8 cellular contexts compared by ENCODE assay signal in the genomic region with DNA sequence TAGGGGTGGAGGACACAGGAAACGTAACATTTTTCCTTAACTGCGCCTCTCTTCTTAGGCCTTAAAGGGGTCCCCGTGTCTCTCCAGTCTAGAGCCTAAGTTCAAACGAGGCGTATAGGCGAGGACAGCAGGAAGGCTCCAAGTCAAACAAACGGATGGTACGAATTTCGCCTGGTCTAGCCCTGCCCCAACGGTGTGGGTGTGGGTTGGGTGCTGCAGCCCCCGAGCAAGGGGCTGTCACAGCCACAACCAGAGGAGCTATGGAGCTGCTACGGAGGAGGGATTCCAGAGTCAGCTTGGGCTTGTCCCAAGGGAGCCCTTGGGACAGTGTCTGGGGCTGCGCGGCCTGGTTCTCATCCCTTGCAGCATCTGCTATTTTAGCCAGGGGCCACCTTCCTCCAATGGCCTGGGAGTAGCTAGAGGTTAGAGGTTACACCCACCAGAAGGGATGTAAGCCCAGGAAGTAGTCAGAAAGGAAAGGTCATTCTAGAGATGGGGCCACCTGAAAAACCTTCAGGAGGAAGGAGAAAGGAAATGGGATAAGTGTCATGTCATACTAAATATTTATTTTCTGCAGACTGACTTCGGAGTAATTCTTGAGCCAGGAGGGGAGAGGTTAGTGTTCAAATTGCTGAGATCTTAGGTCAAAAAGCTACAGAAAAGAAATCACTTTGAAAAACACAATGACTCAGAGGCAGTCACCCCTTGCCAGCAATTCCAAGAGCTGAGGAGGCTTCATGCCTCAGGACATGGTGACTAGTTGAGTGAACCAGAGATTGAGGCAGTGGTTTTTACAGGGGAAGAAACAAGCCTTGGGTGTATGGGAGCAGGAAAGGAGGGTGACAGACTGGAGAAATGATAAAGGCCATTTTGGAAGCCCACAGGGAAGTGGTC. TPM values are rescaled to one million over a fixed set of nuclear protein-coding genes. Genes with fewer than 3 reads are reported as not detected.
DNase-seq lines count a peak whose midpoint lies in the region.

No MANE protein-coding gene starts in this region.

- H3K9ac ChIP-seq in endocrine pancreas (ENCODE audit: control insufficient read depth, insufficient read depth, low read length): peak overlapping the region; percentile 21
- H3K9ac ChIP-seq in muscle layer of colon (ENCODE audit: low read length): peak overlapping the region; percentile 94

- no peaks in the 10 kb centered on the region; the same call in 1 of the 2 replicates for H3K4me1 ChIP-seq in SJCRH30
- H3K4me1 ChIP-seq in endocrine pancreas (ENCODE audit: control insufficient read depth, insufficient read depth, low read length): no peaks in the 10 kb centered on the region
- H3K4me1 ChIP-seq in muscle layer of colon (ENCODE audit: insufficient read depth, low read length): peaks cover 24% of the 10 kb centered on the region

- H3K27me3 ChIP-seq in SJCRH30 (no peaks in the 10 kb centered on the region), endocrine pancreas (ENCODE audit: control insufficient read depth, insufficient read depth, low read length) (no peaks in the 10 kb centered on the region), muscle layer of colon (ENCODE audit: control insufficient read depth in 1 of 2, insufficient read depth in 2 of 2, low read length in 2 of 2) (no peaks in the 10 kb centered on the region)

- H3K4me3 ChIP-seq in SJCRH30 (peak overlapping the region; percentile 64), endocrine pancreas (ENCODE audit: control insufficient read depth, insufficient read depth, low read length) (peak overlapping the region; percentile 45), muscle layer of colon (ENCODE audit: low read depth in 1 of 2, low read length in 2 of 2) (peak overlapping the region; percentile 51 to 87)

- H3K9me3 ChIP-seq in SJCRH30 (replicated peaks) (no peaks in the 10 kb centered on the region), endocrine pancreas (ENCODE audit: control insufficient read depth, low read length) (no peaks in the 10 kb centered on the region), muscle layer of colon (ENCODE audit: low read length) (no peaks in the 10 kb centered on the region)

- H3K36me3 ChIP-seq in SJCRH30: no peaks in the 10 kb centered on the region
- no peaks in the 10 kb centered on the region for H3K36me3 ChIP-seq in endocrine pancreas (ENCODE audit: control insufficient read depth, insufficient read depth, low read length)
- peaks cover 11% of the 10 kb centered on the region for H3K36me3 ChIP-seq in muscle layer of colon (ENCODE audit: insufficient read depth, low read length)

- peak; percentile 13 for DNase-seq in stimulated activated CD4-positive, alpha-beta T cell treated with anti-CD3 and anti-CD28 coated beads, Interleukin-15, amount 100 ng/mL, for 24 hours
- no peak for DNase-seq in stimulated activated CD4-positive, alpha-beta T cell treated with anti-CD3 and anti-CD28 coated beads, Interleukin-4, amount 100 ng/mL, for 1 hour
- peak in 1 of 2 experiments; percentile 26 for DNase-seq in SJCRH30
- no peak for DNase-seq in GDM1 (lab: John Stamatoyannopoulos, UW)
- DNase-seq in NCI-H2196 treated with DMSO at 0.1 percent for 48 hours (lab: John Stamatoyannopoulos, UW; ENCODE audit: unreplicated experiment): no peak
- DNase-seq in activated gamma-delta T cell (lab: John Stamatoyannopoulos, UW): no peak

- H3K27ac ChIP-seq in SJCRH30: peak overlapping the region; percentile 58
- H3K27ac ChIP-seq in muscle layer of colon (ENCODE audit: low read depth, low read length): peak overlapping the region; percentile 94

RNA-seq across cellular contexts. Expression of gene VPS52, which starts 21.7 kb away (rescaled TPM):
- 32.7 and 33.8 TPM in 2 replicates for total RNA-seq in SJCRH30 (2014; rRNA removed; shearing (Covaris generic))

RNA-seq across cellular contexts. Expression of gene RPS18, which starts 21.9 kb away (rescaled TPM):
- total RNA-seq in SJCRH30 (2014; rRNA removed; shearing (Covaris generic)): 5,924 and 6,385 TPM in 2 replicates

RNA-seq across cellular contexts. Expression of gene B3GALT4, which starts 26.9 kb away (rescaled TPM):
- 0.84 and 0.95 TPM in 2 replicates for total RNA-seq in SJCRH30 (2014; rRNA removed; shearing (Covaris generic))

RNA-seq across cellular contexts. Expression of gene WDR46, which starts 39.1 kb away (rescaled TPM):
- total RNA-seq in SJCRH30 (2014; rRNA removed; shearing (Covaris generic)): 54.6 and 61.5 TPM in 2 replicates

RNA-seq across cellular contexts. Expression of gene PFDN6, which starts 39.4 kb away (rescaled TPM):
- 102 and 104 TPM in 2 replicates for total RNA-seq in SJCRH30 (2014; rRNA removed; shearing (Covaris generic))
